Comparison of ENCODE assay signal across 9 cellular contexts in the genomic region with DNA sequence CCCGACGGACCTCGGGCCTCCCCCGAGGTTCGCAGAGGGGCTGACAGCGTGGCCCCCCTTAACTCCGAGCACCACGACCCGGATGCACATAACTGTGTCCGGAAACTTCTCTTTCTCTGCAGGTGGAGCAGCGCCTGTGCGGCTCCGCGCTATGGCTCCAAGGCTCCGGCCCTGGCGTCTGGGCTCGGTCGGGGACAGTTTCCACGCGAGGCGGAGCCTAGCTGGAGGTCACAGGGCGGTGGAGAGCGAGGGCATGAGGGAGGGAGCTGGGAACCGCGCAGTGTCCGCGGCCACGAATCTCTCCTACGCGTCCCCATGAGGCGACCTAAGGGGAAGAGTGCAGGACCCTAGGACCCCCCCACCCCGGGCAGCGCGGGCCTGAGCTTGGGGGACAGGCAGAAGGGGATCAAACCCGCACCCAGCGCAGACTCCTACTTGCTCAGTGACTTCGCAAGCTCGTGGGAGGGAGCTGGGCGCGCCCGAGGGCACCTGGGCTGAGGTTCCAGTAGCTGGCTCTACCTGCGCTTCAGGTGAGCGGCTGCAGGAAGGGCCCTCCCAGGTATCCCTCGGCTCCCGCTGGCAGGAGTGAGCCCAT. TPM values are rescaled to one million over a fixed set of nuclear protein-coding genes. Genes with fewer than 3 reads are reported as not detected.
DNase-seq lines count a peak whose midpoint lies in the region; ATAC-seq, FAIRE-seq and TF ChIP-seq lines count a peak whose summit lies in the region.
"Had no signal": no experiment of that assay in that cellular context is flagged by ENCODE, and none has a peak within 500 bp of the region (broad histone marks: within the 10 kb centered on the region; RNA-seq: fewer than 3 reads in every experiment).

No MANE protein-coding gene starts in this region.

- POLR2A ChIA-PET in naive thymus-derived CD4-positive, alpha-beta T cell (lab: Charles Lee), result no interaction called here

- H3K9me3 ChIP-seq in breast epithelium (no peaks in the 10 kb centered on the region), tibial nerve (no peaks in the 10 kb centered on the region)
- H3K9me3 ChIP-seq in naive thymus-derived CD4-positive, alpha-beta T cell (ENCODE audit: control insufficient read depth in 2 of 3, low read length in 3 of 3), result no peaks in the 10 kb centered on the region

- CTCF ChIA-PET in naive thymus-derived CD4-positive, alpha-beta T cell (lab: Charles Lee), result no interaction called here

- peak; percentile 13 for DNase-seq in D721Med (ENCODE audit: insufficient read length, low spot score)
- DNase-seq in breast epithelium (ENCODE audit: low spot score in 2 of 2), result no peak
- no peak for DNase-seq in naive thymus-derived CD4-positive, alpha-beta T cell
- DNase-seq in tibial nerve (ENCODE audit: low spot score in 2 of 2), result no peak
- DNase-seq in activated T-helper 1 cell treated with anti-CD3 and anti-CD28 coated beads, Interleukin-12 subunit alpha, Interleukin-12 subunit beta, Interleukin-2, Interleukin-4 antibody, amounts not matched to agents 30 ng/mL and 10 ng/mL and 1 ng/mL, durations not matched to agents 14 hours and 24 hours and 36 hours (ENCODE audit: low spot score), result no peak
- DNase-seq: dorsolateral prefrontal cortex, NCI-H2227 treated with DMSO at 0.1 percent for 48 hours had no signal

- H3K4me3 Mint-ChIP-seq in naive thymus-derived CD4-positive, alpha-beta T cell, result peak overlapping the region in 8 of 10 donors; percentile 38 to 79 (median 68)
- H3K4me3 Mint-ChIP-seq in activated T-helper 1 cell treated with anti-CD3 and anti-CD28 coated beads, Interleukin-12 subunit alpha, Interleukin-12 subunit beta, Interleukin-2, Interleukin-4 antibody, amounts not matched to agents 30 ng/mL and 10 ng/mL and 1 ng/mL, durations not matched to agents 14 hours and 24 hours and 36 hours, result no peak overlapping the region

- H3K36me3 Mint-ChIP-seq in naive thymus-derived CD4-positive, alpha-beta T cell, result no peaks in the 10 kb centered on the region
- H3K36me3 Mint-ChIP-seq in activated T-helper 1 cell treated with anti-CD3 and anti-CD28 coated beads, Interleukin-12 subunit alpha, Interleukin-12 subunit beta, Interleukin-2, Interleukin-4 antibody, amounts not matched to agents 30 ng/mL and 10 ng/mL and 1 ng/mL, durations not matched to agents 14 hours and 24 hours and 36 hours (ENCODE audit: low read depth), result peaks cover 2% of the 10 kb centered on the region

- H3K4me1 ChIP-seq in breast epithelium (peaks cover 8 to 21% of the 10 kb centered on the region in 2 donors), tibial nerve (peaks cover 0 to 42% (median 17%) of the 10 kb centered on the region in 4 donors)
- H3K4me1 ChIP-seq in naive thymus-derived CD4-positive, alpha-beta T cell (ENCODE audit: control insufficient read depth in 2 of 2, insufficient read depth in 2 of 2, low read length in 2 of 2), result peaks cover 0 to 6% of the 10 kb centered on the region in 2 donors

- H3K4me3 ChIP-seq in breast epithelium (peak overlapping the region in 2 of 3 donors; percentile 11 to 53), tibial nerve (no peak overlapping the region)
- H3K4me3 ChIP-seq in naive thymus-derived CD4-positive, alpha-beta T cell (ENCODE audit: low read length), result no peak overlapping the region
- H3K4me3 ChIP-seq: dorsolateral prefrontal cortex had no signal

- FAIRE-seq in D721Med (lab: Jason Lieb, UNC), result no peak

- TF ChIP-seq EP300 in tibial nerve (IDR thresholded peaks at IDR 0.05), result no peak

- peak overlapping the region in 1 of 9 donors; percentile 73 for H3K27ac Mint-ChIP-seq in naive thymus-derived CD4-positive, alpha-beta T cell
- H3K27ac Mint-ChIP-seq in activated T-helper 1 cell treated with anti-CD3 and anti-CD28 coated beads, Interleukin-12 subunit alpha, Interleukin-12 subunit beta, Interleukin-2, Interleukin-4 antibody, amounts not matched to agents 30 ng/mL and 10 ng/mL and 1 ng/mL, durations not matched to agents 14 hours and 24 hours and 36 hours, result no peak overlapping the region

- ATAC-seq in HG03354 (IDR thresholded peaks at IDR 0.05; ENCODE audit: poor library complexity, severe bottlenecking, unreplicated experiment) (peak; percentile 22), GM19467 (IDR thresholded peaks at IDR 0.05; ENCODE audit: unreplicated experiment) (no peak)
- ATAC-seq in naive thymus-derived CD4-positive, alpha-beta T cell, result no peak

- no peak overlapping the region for H3K27ac ChIP-seq in breast epithelium
- H3K27ac ChIP-seq in naive thymus-derived CD4-positive, alpha-beta T cell (ENCODE audit: low read depth, low read length), result no peak overlapping the region
- H3K27ac ChIP-seq in tibial nerve, result no peak overlapping the region
- H3K27ac ChIP-seq: dorsolateral prefrontal cortex had no signal

- peaks cover 59 to 81% (median 73%) of the 10 kb centered on the region in 5 donors for H3K27me3 Mint-ChIP-seq in naive thymus-derived CD4-positive, alpha-beta T cell
- peaks cover 78% of the 10 kb centered on the region for H3K27me3 Mint-ChIP-seq in activated T-helper 1 cell treated with anti-CD3 and anti-CD28 coated beads, Interleukin-12 subunit alpha, Interleukin-12 subunit beta, Interleukin-2, Interleukin-4 antibody, amounts not matched to agents 30 ng/mL and 10 ng/mL and 1 ng/mL, durations not matched to agents 14 hours and 24 hours and 36 hours (ENCODE audit: insufficient read depth)

- TF ChIP-seq CTCF in D721Med (IDR thresholded peaks at IDR 0.05; ENCODE audit: insufficient read depth, missing control alignments) (no peak), breast epithelium (IDR thresholded peaks at IDR 0.05) (no peak), tibial nerve (IDR thresholded peaks at IDR 0.05) (no peak)

- WGBS in tibial nerve, 2 donors, result 3% methylated on average over 20 to 44 of the region's 45 CpGs

- intact Hi-C loops in breast epithelium (cut with DNase I; ENCODE audit: low total_unique reads), result no loop called here
- intact Hi-C loops in naive thymus-derived CD4-positive, alpha-beta T cell (cut with micrococcal nuclease), result loop anchor here in 1 of 2 donors (5.0 kb wide), 1 partner anchor 1212 kb away; no protein-coding TSS in a partner anchor
- intact Hi-C loops in activated T-helper 1 cell treated with anti-CD3 and anti-CD28 coated beads, Interleukin-12 subunit alpha, Interleukin-12 subunit beta, Interleukin-2, Interleukin-4 antibody, amounts not matched to agents 30 ng/mL and 10 ng/mL and 1 ng/mL, durations not matched to agents 14 hours and 24 hours and 36 hours (cut with micrococcal nuclease), result loop anchor here (2.0 kb wide), 1 partner anchor 1550 kb away; no protein-coding TSS in a partner anchor

- peaks cover 16 to 98% of the 10 kb centered on the region in 2 donors for H3K27me3 ChIP-seq in breast epithelium
- peaks cover 6 to 35% of the 10 kb centered on the region in 2 donors for H3K27me3 ChIP-seq in naive thymus-derived CD4-positive, alpha-beta T cell (ENCODE audit: control insufficient read depth in 2 of 2, insufficient read depth in 2 of 2, low read length in 2 of 2)
- H3K27me3 ChIP-seq in tibial nerve, result peaks cover 5 to 99% of the 10 kb centered on the region in 2 donors

- peaks cover 6 to 28% (median 18%) of the 10 kb centered on the region in 7 donors for H3K4me1 Mint-ChIP-seq in naive thymus-derived CD4-positive, alpha-beta T cell
- peaks cover 14% of the 10 kb centered on the region for H3K4me1 Mint-ChIP-seq in activated T-helper 1 cell treated with anti-CD3 and anti-CD28 coated beads, Interleukin-12 subunit alpha, Interleukin-12 subunit beta, Interleukin-2, Interleukin-4 antibody, amounts not matched to agents 30 ng/mL and 10 ng/mL and 1 ng/mL, durations not matched to agents 14 hours and 24 hours and 36 hours (ENCODE audit: low read depth)

- TF ChIP-seq POLR2A in breast epithelium (IDR thresholded peaks at IDR 0.05), result no peak
- TF ChIP-seq POLR2A in tibial nerve (IDR thresholded peaks at IDR 0.05), result no peak

- H3K9me3 Mint-ChIP-seq in naive thymus-derived CD4-positive, alpha-beta T cell, result peaks cover 0 to 3% (median 0%) of the 10 kb centered on the region in 11 donors
- no peaks in the 10 kb centered on the region for H3K9me3 Mint-ChIP-seq in activated T-helper 1 cell treated with anti-CD3 and anti-CD28 coated beads, Interleukin-12 subunit alpha, Interleukin-12 subunit beta, Interleukin-2, Interleukin-4 antibody, amounts not matched to agents 30 ng/mL and 10 ng/mL and 1 ng/mL, durations not matched to agents 14 hours and 24 hours and 36 hours

- H3K36me3 ChIP-seq in breast epithelium, result no peaks in the 10 kb centered on the region
- no peaks in the 10 kb centered on the region for H3K36me3 ChIP-seq in naive thymus-derived CD4-positive, alpha-beta T cell (ENCODE audit: control insufficient read depth in 2 of 3, insufficient read depth in 3 of 3, low read length in 3 of 3)
- no peaks in the 10 kb centered on the region for H3K36me3 ChIP-seq in tibial nerve

RNA-seq across cellular contexts. Expression of gene MNX1, which starts 8.6 kb away (rescaled TPM):
- total RNA-seq in breast epithelium (under 1 TPM in 2 of 3 donors, not detected in 1; 0.15 to 0.33 TPM), tibial nerve (not detected)
- not detected for total RNA-seq in naive thymus-derived CD4-positive, alpha-beta T cell
- not detected for polyA plus RNA-seq in naive thymus-derived CD4-positive, alpha-beta T cell
- not detected in 2 replicates for total RNA-seq in activated T-helper 1 cell treated with anti-CD3 and anti-CD28 coated beads, Interleukin-12 subunit alpha, Interleukin-12 subunit beta, Interleukin-2, Interleukin-4 antibody, amounts not matched to agents 30 ng/mL and 10 ng/mL and 1 ng/mL, durations not matched to agents 14 hours and 24 hours and 36 hours
- total RNA-seq: dorsolateral prefrontal cortex had no signal

Comparison
In these comparisons a context has a peak if more than half of its experiments do, and no peak if none do; other contexts are left out.
1. H3K4me3 ChIP-seq: peak in breast epithelium (2 of 3); none in naive thymus-derived CD4-positive, alpha-beta T cell (single experiment) and tibial nerve (0 of 4).